In the genomic region with DNA sequence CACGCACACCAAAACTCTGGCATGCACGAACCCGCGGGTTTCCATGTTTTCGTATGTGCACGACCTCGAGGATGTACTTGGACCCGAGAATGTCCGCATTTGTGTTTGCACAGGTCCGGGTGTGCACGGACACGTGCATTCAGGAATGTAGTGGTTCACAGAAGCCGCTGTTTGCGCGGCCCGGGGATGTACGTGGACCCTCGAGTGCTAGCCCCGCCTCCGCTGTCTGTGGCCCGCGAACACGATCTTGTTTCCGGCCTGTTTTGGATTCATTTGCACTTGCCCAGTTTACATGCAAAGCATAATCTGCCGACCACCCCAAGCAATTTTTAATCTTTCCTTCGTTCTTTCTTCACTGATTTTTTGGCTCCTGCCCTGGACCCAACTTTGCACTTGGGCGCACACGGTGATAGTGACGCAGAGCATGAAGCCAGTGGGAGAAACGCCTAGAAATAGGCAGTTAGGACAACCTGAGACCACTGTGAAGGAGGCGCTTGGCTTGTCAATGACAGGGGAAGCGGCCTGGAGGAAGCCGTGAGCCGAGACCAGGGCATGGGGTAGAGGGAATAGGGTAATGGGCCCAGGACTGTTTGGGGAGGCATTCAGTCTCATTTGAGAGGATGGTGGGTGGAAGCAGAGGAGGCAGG, we compare ENCODE assay signal across 8 cellular contexts. TPM values are rescaled to one million over a fixed set of nuclear protein-coding genes. Genes with fewer than 3 reads are reported as not detected.
DNase-seq lines count a peak whose midpoint lies in the region; ATAC-seq and TF ChIP-seq lines count a peak whose summit lies in the region.

No MANE protein-coding gene starts in this region.

- no peak overlapping the region for H3K9ac ChIP-seq in mammary epithelial cell (ENCODE audit: insufficient read depth, low read length)
- peak overlapping the region in 1 of 2 donors; percentile 70 for H3K9ac ChIP-seq in mucosa of rectum (ENCODE audit: low read depth in 1 of 2, low read length in 2 of 2)

- ATAC-seq in Right ventricle myocardium superior (ENCODE audit: poor library complexity) (no peak), Right ventricle myocardium inferior (no peak), aorta (ENCODE audit: low FRiP score) (no peak), HG02571 (IDR thresholded peaks at IDR 0.05; ENCODE audit: unreplicated experiment) (no peak)

- no peaks in the 10 kb centered on the region for H3K36me3 ChIP-seq in mammary epithelial cell (ENCODE audit: insufficient read depth, low read length)
- no peaks in the 10 kb centered on the region for H3K36me3 ChIP-seq in mucosa of rectum (ENCODE audit: control insufficient read depth in 2 of 2, insufficient read depth in 2 of 2, low read length in 2 of 2)
- no peaks in the 10 kb centered on the region for H3K36me3 ChIP-seq in aorta (ENCODE audit: control insufficient read depth in 1 of 2, insufficient read depth in 2 of 2, low read length in 1 of 2)

- H3K4me2 ChIP-seq in mammary epithelial cell (ENCODE audit: insufficient read depth, low read depth, low read length), result peak overlapping the region; percentile 86

- H3K9me3 ChIP-seq in mammary epithelial cell (replicated peaks; ENCODE audit: insufficient read depth, low read length) (no peaks in the 10 kb centered on the region), mucosa of rectum (ENCODE audit: control insufficient read depth in 2 of 2, low read length in 2 of 2) (peaks cover 0 to 2% of the 10 kb centered on the region in 2 donors), aorta (ENCODE audit: control insufficient read depth, low read length) (no peaks in the 10 kb centered on the region)

- H3K4me3 ChIP-seq in mammary epithelial cell (replicated peaks in 1 of 3; ENCODE audit: insufficient read depth in 1 of 3, low read depth in 2 of 3, low read length in 3 of 3) (peak overlapping the region in 2 of 3 experiments; percentile 34 to 45), mucosa of rectum (ENCODE audit: low read length in 2 of 2) (peak overlapping the region; percentile 49 to 81), aorta (ENCODE audit: low read length in 2 of 2) (no peak overlapping the region)

- peak; percentile 60 for DNase-seq in Right ventricle myocardium superior
- DNase-seq in Right ventricle myocardium inferior (ENCODE audit: missing footprints), result no peak
- no peak for DNase-seq in mammary epithelial cell
- DNase-seq in aorta, result no peak
- DNase-seq in NCI-H226, result no peak
- no peak for DNase-seq in NK-92 treated with Interleukin-12 subunit alpha and Interleukin-12 subunit beta, amount 100 ng/mL, for 24 hours (lab: John Stamatoyannopoulos, UW)

- WGBS in mammary epithelial cell (ENCODE audit: low coverage, missing lambda C conversion rate), result 97% methylated on average over 9 of the region's 34 CpGs
- 94 to 95% methylated on average over 34 of the region's 34 CpGs for WGBS in aorta, 2 donors

- H3K27ac ChIP-seq in mammary epithelial cell (ENCODE audit: insufficient read depth, low read depth, low read length) (no peak overlapping the region), mucosa of rectum (ENCODE audit: low read depth in 2 of 2, low read length in 2 of 2) (peak overlapping the region; percentile 85 to 100), aorta (ENCODE audit: low read depth in 1 of 2, low read length in 2 of 2) (peak overlapping the region; percentile 16 to 42)

- no peak for TF ChIP-seq CTCF in mammary epithelial cell (conservative IDR thresholded peaks at IDR 0.05 in 1 of 2, IDR thresholded peaks at IDR 0.05 in 1 of 2; ENCODE audit: extremely low read depth in 1 of 2, insufficient read depth in 1 of 2, low read depth in 1 of 2, low read length in 2 of 2)

- H3K4me1 ChIP-seq in mammary epithelial cell (ENCODE audit: insufficient read depth, low read length) (peaks cover 18% of the 10 kb centered on the region), mucosa of rectum (ENCODE audit: control insufficient read depth in 2 of 2, insufficient read depth in 2 of 2, low read length in 2 of 2) (peaks cover 30 to 46% of the 10 kb centered on the region in 2 donors), aorta (ENCODE audit: control insufficient read depth in 1 of 2, insufficient read depth in 2 of 2, low read length in 2 of 2) (no peaks in the 10 kb centered on the region)

- H3K79me2 ChIP-seq in mammary epithelial cell (ENCODE audit: insufficient read depth, low read length), result no peaks in the 10 kb centered on the region

- intact Hi-C loops in Right ventricle myocardium superior (cut with DNase I), result no loop called here
- intact Hi-C loops in Right ventricle myocardium inferior (cut with DNase I), result loop anchor here (1.0 kb wide), 2 partner anchors 20 to 44 kb away; no protein-coding TSS in a partner anchor
- intact Hi-C loops in mammary epithelial cell (cut with micrococcal nuclease), result loop anchor here (1.0 to 2.0 kb wide), 3 partner anchors 21 to 50 kb away; no protein-coding TSS in a partner anchor
- intact Hi-C loops in aorta (cut with DNase I), result loop anchor here (2.0 to 5.0 kb wide), 2 partner anchors 20 to 44 kb away; a partner anchor contains a TSS

- dilution Hi-C loops in mammary epithelial cell (cut with HindIII; ENCODE audit: low sequenced_read_pairs), result no loop called here

- no TSS peak for BruUV-seq in mammary epithelial cell (replicated peaks; lab: Mats Ljungman, UMichigan)

- in situ Hi-C loops in mammary epithelial cell (cut with MboI; ENCODE audit: low sequenced_read_pairs in 2 of 2), result no loop called here

- H3K27me3 ChIP-seq in mammary epithelial cell (ENCODE audit: insufficient read depth, low read length), result no peaks in the 10 kb centered on the region
- no peaks in the 10 kb centered on the region for H3K27me3 ChIP-seq in mucosa of rectum (ENCODE audit: control insufficient read depth in 2 of 2, insufficient read depth in 2 of 2, low read length in 2 of 2)
- H3K27me3 ChIP-seq in aorta (ENCODE audit: control insufficient read depth in 1 of 2, insufficient read depth in 2 of 2, low read length in 1 of 2), result no peaks in the 10 kb centered on the region

- CTCF ChIA-PET in mammary epithelial cell (lab: Charles Lee; ENCODE audit: low non-redundant PET), result no interaction called here

- peak overlapping the region; percentile 98 for H2AFZ ChIP-seq in mammary epithelial cell (ENCODE audit: low read depth, low read length)

- no peaks in the 10 kb centered on the region for H4K20me1 ChIP-seq in mammary epithelial cell (ENCODE audit: insufficient read depth, low read length)

RNA-seq across cellular contexts. Expression of a gene that starts 45.4 kb away (rescaled TPM):
- total RNA-seq in Right ventricle myocardium superior, result 195 TPM
- total RNA-seq in Right ventricle myocardium inferior, result 264 TPM
- total RNA-seq in mammary epithelial cell, result 100 to 1,000 TPM; 300 to 544 TPM
- polyA plus RNA-seq in mammary epithelial cell, result 651 TPM
- 178 TPM for polyA minus RNA-seq in mammary epithelial cell
- total RNA-seq in aorta, result 100 to 1,000 TPM; 792 to 882 TPM
- polyA plus RNA-seq in aorta, result 1,000 to 10,000 TPM; 1,255 to 2,243 TPM

Comparison
In these comparisons a context has a peak if more than half of its experiments do, and no peak if none do; other contexts are left out.
1. H3K4me3 ChIP-seq: peak in mammary epithelial cell (2 of 3) and mucosa of rectum (2 of 2); none in aorta (0 of 2).